ENCODE assay signal across 1 cellular context in the genomic region with DNA sequence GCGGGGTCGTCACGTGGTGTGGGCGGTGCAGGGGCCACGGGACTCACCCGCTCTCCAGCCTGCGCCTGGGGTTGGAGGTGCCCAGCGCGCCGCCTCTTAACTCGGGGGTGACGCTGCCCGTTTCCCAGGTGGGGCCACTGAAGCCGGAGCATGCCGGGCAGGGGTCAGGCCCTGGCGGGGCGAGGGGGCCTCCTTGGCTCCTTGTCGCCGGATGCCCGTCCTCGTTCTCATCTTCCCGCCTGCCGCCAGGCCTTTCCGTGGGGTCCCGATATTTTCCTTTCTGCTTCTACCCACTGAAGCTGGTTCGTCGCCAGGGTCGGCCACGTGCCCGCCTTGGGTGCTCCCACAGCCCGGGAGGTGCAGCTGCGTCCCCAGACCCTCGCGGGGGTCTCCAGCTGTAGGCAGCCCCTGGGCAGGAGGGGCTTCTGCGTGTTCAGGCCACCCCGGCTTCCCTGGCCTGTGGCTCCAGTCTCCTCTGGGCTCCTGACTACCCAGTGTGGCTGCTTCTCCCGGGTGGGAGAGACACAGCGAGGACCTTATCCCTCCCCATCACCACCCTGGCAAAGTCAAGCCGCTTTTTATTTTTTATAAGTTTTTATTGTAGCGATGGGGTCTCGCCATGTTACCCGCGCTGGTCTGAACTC.
TF ChIP-seq lines count a peak whose summit lies in the region.

No MANE protein-coding gene starts in this region.

TF ChIP-seq in HEK293, 187 proteins besides CTCF, POLR2A, EP300 and RAD21 (continued from another document and continues in another):
- no peak for TF ChIP-seq ZSCAN16 (tag by site-specific recombination; IDR thresholded peaks at IDR 0.05)
- TF ChIP-seq, protein P1, sequence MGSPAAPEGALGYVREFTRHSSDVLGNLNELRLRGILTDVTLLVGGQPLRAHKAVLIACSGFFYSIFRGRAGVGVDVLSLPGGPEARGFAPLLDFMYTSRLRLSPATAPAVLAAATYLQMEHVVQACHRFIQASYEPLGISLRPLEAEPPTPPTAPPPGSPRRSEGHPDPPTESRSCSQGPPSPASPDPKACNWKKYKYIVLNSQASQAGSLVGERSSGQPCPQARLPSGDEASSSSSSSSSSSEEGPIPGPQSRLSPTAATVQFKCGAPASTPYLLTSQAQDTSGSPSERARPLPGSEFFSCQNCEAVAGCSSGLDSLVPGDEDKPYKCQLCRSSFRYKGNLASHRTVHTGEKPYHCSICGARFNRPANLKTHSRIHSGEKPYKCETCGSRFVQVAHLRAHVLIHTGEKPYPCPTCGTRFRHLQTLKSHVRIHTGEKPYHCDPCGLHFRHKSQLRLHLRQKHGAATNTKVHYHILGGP (tag by site-specific recombination; IDR thresholded peaks at IDR 0.05), result no peak
- TF ChIP-seq ZNF529 (tag by site-specific recombination; IDR thresholded peaks at IDR 0.05; ENCODE audit: insufficient replicate concordance), result no peak
- TF ChIP-seq, protein P2, sequence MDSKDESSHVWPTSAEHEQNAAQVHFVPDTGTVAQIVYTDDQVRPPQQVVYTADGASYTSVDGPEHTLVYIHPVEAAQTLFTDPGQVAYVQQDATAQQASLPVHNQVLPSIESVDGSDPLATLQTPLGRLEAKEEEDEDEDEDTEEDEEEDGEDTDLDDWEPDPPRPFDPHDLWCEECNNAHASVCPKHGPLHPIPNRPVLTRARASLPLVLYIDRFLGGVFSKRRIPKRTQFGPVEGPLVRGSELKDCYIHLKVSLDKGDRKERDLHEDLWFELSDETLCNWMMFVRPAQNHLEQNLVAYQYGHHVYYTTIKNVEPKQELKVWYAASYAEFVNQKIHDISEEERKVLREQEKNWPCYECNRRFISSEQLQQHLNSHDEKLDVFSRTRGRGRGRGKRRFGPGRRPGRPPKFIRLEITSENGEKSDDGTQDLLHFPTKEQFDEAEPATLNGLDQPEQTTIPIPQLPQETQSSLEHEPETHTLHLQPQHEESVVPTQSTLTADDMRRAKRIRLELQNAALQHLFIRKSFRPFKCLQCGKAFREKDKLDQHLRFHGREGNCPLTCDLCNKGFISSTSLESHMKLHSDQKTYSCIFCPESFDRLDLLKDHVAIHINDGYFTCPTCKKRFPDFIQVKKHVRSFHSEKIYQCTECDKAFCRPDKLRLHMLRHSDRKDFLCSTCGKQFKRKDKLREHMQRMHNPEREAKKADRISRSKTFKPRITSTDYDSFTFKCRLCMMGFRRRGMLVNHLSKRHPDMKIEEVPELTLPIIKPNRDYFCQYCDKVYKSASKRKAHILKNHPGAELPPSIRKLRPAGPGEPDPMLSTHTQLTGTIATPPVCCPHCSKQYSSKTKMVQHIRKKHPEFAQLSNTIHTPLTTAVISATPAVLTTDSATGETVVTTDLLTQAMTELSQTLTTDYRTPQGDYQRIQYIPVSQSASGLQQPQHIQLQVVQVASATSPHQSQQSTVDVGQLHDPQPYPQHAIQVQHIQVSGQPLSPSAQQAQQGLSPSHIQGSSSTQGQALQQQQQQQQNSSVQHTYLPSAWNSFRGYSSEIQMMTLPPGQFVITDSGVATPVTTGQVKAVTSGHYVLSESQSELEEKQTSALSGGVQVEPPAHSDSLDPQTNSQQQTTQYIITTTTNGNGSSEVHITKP (tag by site-specific recombination; IDR thresholded peaks at IDR 0.05), result peak; percentile 30; the same call in 1 of the 2 replicates
- no peak for TF ChIP-seq ZNF701 (tag by site-specific recombination; IDR thresholded peaks at IDR 0.05)
- TF ChIP-seq TRIM28 (IDR thresholded peaks at IDR 0.05; ENCODE audit: borderline replicate concordance, low read length), result no peak
- TF ChIP-seq IKZF3 (tag by site-specific recombination; IDR thresholded peaks at IDR 0.05), result no peak
- TF ChIP-seq ZNF571 (tag by site-specific recombination; IDR thresholded peaks at IDR 0.05), result no peak
- TF ChIP-seq, protein P3, sequence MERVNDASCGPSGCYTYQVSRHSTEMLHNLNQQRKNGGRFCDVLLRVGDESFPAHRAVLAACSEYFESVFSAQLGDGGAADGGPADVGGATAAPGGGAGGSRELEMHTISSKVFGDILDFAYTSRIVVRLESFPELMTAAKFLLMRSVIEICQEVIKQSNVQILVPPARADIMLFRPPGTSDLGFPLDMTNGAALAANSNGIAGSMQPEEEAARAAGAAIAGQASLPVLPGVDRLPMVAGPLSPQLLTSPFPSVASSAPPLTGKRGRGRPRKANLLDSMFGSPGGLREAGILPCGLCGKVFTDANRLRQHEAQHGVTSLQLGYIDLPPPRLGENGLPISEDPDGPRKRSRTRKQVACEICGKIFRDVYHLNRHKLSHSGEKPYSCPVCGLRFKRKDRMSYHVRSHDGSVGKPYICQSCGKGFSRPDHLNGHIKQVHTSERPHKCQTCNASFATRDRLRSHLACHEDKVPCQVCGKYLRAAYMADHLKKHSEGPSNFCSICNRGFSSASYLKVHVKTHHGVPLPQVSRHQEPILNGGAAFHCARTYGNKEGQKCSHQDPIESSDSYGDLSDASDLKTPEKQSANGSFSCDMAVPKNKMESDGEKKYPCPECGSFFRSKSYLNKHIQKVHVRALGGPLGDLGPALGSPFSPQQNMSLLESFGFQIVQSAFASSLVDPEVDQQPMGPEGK (tag by site-specific recombination; IDR thresholded peaks at IDR 0.05), result peak; percentile 95
- TF ChIP-seq, protein P4, sequence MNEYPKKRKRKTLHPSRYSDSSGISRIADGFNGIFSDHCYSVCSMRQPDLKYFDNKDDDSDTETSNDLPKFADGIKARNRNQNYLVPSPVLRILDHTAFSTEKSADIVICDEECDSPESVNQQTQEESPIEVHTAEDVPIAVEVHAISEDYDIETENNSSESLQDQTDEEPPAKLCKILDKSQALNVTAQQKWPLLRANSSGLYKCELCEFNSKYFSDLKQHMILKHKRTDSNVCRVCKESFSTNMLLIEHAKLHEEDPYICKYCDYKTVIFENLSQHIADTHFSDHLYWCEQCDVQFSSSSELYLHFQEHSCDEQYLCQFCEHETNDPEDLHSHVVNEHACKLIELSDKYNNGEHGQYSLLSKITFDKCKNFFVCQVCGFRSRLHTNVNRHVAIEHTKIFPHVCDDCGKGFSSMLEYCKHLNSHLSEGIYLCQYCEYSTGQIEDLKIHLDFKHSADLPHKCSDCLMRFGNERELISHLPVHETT (tag by site-specific recombination; IDR thresholded peaks at IDR 0.05), result no peak
- no peak for TF ChIP-seq ZNF777 (tag by site-specific recombination; IDR thresholded peaks at IDR 0.05; ENCODE audit: borderline replicate concordance)
- peak; percentile 92 for TF ChIP-seq GLIS2 (tag by site-specific recombination; IDR thresholded peaks at IDR 0.05)
- TF ChIP-seq ZNF830 (tag by site-specific recombination; IDR thresholded peaks at IDR 0.05; ENCODE audit: low read depth), result no peak
- no peak for TF ChIP-seq ZNF140 (tag by site-specific recombination; IDR thresholded peaks at IDR 0.05)
- TF ChIP-seq, protein P5, sequence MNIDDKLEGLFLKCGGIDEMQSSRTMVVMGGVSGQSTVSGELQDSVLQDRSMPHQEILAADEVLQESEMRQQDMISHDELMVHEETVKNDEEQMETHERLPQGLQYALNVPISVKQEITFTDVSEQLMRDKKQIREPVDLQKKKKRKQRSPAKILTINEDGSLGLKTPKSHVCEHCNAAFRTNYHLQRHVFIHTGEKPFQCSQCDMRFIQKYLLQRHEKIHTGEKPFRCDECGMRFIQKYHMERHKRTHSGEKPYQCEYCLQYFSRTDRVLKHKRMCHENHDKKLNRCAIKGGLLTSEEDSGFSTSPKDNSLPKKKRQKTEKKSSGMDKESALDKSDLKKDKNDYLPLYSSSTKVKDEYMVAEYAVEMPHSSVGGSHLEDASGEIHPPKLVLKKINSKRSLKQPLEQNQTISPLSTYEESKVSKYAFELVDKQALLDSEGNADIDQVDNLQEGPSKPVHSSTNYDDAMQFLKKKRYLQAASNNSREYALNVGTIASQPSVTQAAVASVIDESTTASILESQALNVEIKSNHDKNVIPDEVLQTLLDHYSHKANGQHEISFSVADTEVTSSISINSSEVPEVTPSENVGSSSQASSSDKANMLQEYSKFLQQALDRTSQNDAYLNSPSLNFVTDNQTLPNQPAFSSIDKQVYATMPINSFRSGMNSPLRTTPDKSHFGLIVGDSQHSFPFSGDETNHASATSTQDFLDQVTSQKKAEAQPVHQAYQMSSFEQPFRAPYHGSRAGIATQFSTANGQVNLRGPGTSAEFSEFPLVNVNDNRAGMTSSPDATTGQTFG (tag by site-specific recombination; IDR thresholded peaks at IDR 0.05; ENCODE audit: borderline replicate concordance), result no peak
- no peak for TF ChIP-seq ZNF214 (tag by site-specific recombination; IDR thresholded peaks at IDR 0.05; ENCODE audit: borderline replicate concordance)
- TF ChIP-seq ZNF114 (tag by site-specific recombination; IDR thresholded peaks at IDR 0.05), result no peak
- TF ChIP-seq, protein P6, sequence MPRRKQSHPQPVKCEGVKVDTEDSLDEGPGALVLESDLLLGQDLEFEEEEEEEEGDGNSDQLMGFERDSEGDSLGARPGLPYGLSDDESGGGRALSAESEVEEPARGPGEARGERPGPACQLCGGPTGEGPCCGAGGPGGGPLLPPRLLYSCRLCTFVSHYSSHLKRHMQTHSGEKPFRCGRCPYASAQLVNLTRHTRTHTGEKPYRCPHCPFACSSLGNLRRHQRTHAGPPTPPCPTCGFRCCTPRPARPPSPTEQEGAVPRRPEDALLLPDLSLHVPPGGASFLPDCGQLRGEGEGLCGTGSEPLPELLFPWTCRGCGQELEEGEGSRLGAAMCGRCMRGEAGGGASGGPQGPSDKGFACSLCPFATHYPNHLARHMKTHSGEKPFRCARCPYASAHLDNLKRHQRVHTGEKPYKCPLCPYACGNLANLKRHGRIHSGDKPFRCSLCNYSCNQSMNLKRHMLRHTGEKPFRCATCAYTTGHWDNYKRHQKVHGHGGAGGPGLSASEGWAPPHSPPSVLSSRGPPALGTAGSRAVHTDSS (tag by site-specific recombination; IDR thresholded peaks at IDR 0.05), result no peak
- TF ChIP-seq, protein P7, sequence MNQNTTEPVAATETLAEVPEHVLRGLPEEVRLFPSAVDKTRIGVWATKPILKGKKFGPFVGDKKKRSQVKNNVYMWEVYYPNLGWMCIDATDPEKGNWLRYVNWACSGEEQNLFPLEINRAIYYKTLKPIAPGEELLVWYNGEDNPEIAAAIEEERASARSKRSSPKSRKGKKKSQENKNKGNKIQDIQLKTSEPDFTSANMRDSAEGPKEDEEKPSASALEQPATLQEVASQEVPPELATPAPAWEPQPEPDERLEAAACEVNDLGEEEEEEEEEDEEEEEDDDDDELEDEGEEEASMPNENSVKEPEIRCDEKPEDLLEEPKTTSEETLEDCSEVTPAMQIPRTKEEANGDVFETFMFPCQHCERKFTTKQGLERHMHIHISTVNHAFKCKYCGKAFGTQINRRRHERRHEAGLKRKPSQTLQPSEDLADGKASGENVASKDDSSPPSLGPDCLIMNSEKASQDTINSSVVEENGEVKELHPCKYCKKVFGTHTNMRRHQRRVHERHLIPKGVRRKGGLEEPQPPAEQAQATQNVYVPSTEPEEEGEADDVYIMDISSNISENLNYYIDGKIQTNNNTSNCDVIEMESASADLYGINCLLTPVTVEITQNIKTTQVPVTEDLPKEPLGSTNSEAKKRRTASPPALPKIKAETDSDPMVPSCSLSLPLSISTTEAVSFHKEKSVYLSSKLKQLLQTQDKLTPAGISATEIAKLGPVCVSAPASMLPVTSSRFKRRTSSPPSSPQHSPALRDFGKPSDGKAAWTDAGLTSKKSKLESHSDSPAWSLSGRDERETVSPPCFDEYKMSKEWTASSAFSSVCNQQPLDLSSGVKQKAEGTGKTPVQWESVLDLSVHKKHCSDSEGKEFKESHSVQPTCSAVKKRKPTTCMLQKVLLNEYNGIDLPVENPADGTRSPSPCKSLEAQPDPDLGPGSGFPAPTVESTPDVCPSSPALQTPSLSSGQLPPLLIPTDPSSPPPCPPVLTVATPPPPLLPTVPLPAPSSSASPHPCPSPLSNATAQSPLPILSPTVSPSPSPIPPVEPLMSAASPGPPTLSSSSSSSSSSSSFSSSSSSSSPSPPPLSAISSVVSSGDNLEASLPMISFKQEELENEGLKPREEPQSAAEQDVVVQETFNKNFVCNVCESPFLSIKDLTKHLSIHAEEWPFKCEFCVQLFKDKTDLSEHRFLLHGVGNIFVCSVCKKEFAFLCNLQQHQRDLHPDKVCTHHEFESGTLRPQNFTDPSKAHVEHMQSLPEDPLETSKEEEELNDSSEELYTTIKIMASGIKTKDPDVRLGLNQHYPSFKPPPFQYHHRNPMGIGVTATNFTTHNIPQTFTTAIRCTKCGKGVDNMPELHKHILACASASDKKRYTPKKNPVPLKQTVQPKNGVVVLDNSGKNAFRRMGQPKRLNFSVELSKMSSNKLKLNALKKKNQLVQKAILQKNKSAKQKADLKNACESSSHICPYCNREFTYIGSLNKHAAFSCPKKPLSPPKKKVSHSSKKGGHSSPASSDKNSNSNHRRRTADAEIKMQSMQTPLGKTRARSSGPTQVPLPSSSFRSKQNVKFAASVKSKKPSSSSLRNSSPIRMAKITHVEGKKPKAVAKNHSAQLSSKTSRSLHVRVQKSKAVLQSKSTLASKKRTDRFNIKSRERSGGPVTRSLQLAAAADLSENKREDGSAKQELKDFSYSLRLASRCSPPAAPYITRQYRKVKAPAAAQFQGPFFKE (tag by site-specific recombination; IDR thresholded peaks at IDR 0.05; ENCODE audit: borderline replicate concordance), result no peak
- TF ChIP-seq ZBTB20 (tag by site-specific recombination; IDR thresholded peaks at IDR 0.05), result peak; percentile 77; the same call in 1 of the 2 replicates
- no peak for TF ChIP-seq ZNF610 (tag by site-specific recombination; IDR thresholded peaks at IDR 0.05; ENCODE audit: borderline replicate concordance)
- TF ChIP-seq, protein P8, sequence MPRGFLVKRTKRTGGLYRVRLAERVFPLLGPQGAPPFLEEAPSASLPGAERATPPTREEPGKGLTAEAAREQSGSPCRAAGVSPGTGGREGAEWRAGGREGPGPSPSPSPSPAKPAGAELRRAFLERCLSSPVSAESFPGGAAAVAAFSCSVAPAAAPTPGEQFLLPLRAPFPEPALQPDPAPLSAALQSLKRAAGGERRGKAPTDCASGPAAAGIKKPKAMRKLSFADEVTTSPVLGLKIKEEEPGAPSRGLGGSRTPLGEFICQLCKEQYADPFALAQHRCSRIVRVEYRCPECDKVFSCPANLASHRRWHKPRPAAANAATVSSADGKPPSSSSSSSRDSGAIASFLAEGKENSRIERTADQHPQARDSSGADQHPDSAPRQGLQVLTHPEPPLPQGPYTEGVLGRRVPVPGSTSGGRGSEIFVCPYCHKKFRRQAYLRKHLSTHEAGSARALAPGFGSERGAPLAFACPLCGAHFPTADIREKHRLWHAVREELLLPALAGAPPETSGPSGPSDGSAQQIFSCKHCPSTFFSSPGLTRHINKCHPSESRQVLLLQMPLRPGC (tag by site-specific recombination; IDR thresholded peaks at IDR 0.05), result no peak
- TF ChIP-seq, protein P9, sequence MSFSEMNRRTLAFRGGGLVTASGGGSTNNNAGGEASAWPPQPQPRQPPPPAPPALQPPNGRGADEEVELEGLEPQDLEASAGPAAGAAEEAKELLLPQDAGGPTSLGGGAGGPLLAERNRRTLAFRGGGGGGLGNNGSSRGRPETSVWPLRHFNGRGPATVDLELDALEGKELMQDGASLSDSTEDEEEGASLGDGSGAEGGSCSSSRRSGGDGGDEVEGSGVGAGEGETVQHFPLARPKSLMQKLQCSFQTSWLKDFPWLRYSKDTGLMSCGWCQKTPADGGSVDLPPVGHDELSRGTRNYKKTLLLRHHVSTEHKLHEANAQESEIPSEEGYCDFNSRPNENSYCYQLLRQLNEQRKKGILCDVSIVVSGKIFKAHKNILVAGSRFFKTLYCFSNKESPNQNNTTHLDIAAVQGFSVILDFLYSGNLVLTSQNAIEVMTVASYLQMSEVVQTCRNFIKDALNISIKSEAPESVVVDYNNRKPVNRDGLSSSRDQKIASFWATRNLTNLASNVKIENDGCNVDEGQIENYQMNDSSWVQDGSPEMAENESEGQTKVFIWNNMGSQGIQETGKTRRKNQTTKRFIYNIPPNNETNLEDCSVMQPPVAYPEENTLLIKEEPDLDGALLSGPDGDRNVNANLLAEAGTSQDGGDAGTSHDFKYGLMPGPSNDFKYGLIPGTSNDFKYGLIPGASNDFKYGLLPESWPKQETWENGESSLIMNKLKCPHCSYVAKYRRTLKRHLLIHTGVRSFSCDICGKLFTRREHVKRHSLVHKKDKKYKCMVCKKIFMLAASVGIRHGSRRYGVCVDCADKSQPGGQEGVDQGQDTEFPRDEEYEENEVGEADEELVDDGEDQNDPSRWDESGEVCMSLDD (tag by site-specific recombination; IDR thresholded peaks at IDR 0.05), result peak; percentile 69; the same call in 1 of the 2 replicates
- no peak; the same call in 1 of the 2 replicates for TF ChIP-seq ZNF324 (tag by site-specific recombination; IDR thresholded peaks at IDR 0.05)
- TF ChIP-seq OVOL3 (tag by site-specific recombination; IDR thresholded peaks at IDR 0.05), result no peak
